Comparison of ENCODE assay signal across 12 cellular contexts in the genomic region with DNA sequence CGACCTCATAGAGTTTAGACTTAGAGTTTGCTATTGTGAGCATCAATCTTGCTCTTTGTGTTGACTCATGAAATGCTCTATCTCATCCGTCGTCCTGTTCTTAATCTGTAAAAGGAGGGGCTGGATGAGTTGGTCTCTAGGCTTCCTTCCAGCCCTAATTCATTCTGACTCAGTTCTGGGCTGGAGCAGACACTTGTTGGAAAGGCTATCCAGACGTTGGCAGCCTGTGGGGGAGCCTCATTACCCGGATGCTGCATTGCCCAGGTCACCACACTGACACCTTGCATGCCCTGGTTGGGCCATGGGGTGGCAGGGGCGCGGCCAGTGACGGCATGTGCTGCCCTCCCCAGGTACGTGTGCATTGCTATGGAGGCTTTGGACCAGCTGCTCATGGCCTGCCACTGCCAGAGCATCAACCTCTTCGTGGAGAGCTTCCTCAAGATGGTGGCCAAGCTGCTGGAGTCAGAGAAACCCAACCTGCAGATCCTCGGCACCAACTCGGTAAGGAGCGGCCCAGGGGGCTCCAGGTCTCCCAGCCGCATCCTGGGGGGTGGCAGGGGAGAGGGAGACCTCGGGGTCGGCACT.
DNase-seq lines count a peak whose midpoint lies in the region; ATAC-seq and TF ChIP-seq lines count a peak whose summit lies in the region.
"Had no signal": no experiment of that assay in that cellular context is flagged by ENCODE, and none has a peak within 500 bp of the region (broad histone marks: within the 10 kb centered on the region; RNA-seq: fewer than 3 reads in every experiment).

No MANE protein-coding gene starts in this region.

- H3K9me2 ChIP-seq in PC-3 (replicated peaks; ENCODE audit: low read length) = no peaks in the 10 kb centered on the region

- H3F3A ChIP-seq in PC-3 (ENCODE audit: low read length, unreplicated experiment) = peaks cover 3% of the 10 kb centered on the region

- DNase-seq in EH (ENCODE audit: low read depth) (peak; percentile 89), PC-3 (peak; percentile 94), epithelial cell of esophagus (ENCODE audit: low read depth) (peak; percentile 85), occipital lobe (lab: John Stamatoyannopoulos, UW) (peak; percentile 9)
- DNase-seq in activated naive CD4-positive, alpha-beta T cell (lab: John Stamatoyannopoulos, UW) = no peak
- DNase-seq in stimulated activated CD4-positive, alpha-beta T cell treated with anti-CD3 and anti-CD28 coated beads, Interleukin-15, amount 100 ng/mL, for 24 hours = no peak
- DNase-seq: activated CD8-positive, alpha-beta T cell treated with anti-CD3 and anti-CD28 coated beads, Interleukin-2, amount 10 ng/mL, durations not matched to agents 7 days and 5 days; hippocampal formation; NCI-H2029; T-helper 1 cell had no signal

- CTCF ChIA-PET in PC-3 (lab: Charles Lee) = no interaction called here

- TF ChIP-seq CTCF in PC-3 (conservative IDR thresholded peaks at IDR 0.05; ENCODE audit: low read depth, low read length) (no peak), epithelial cell of esophagus (IDR thresholded peaks at IDR 0.05; ENCODE audit: insufficient read depth, low read depth, low read length, missing control alignments) (no peak), gastroesophageal sphincter (IDR thresholded peaks at IDR 0.05) (no peak)

- no peak overlapping the region for H3K4me3 ChIP-seq in PC-3 (ENCODE audit: low read length)
- no peak overlapping the region for H3K4me3 ChIP-seq in epithelial cell of esophagus (ENCODE audit: low read length)
- no peak overlapping the region for H3K4me3 ChIP-seq in gastroesophageal sphincter

- ATAC-seq in PC-3 (peak; percentile 68), GM18873 (IDR thresholded peaks at IDR 0.05; ENCODE audit: low FRiP score, unreplicated experiment) (no peak), gastroesophageal sphincter (no peak)
- ATAC-seq: activated CD8-positive, alpha-beta T cell treated with anti-CD3 and anti-CD28 coated beads, Interleukin-2, amount 10 ng/mL, durations not matched to agents 7 days and 5 days had no signal

- intact Hi-C loops in PC-3 (cut with micrococcal nuclease) = loop anchor here (1.0 kb wide), 1 partner anchor 25 kb away; no protein-coding TSS in a partner anchor

- no peak overlapping the region; the same call in 1 of the 2 replicates for H2AFZ ChIP-seq in PC-3 (ENCODE audit: low read length)

- H3K9ac ChIP-seq in PC-3 (ENCODE audit: low read length) = no peak overlapping the region; the same call in 1 of the 2 replicates

- H3K36me3 ChIP-seq in PC-3 (ENCODE audit: low read depth, low read length) (no peaks in the 10 kb centered on the region), gastroesophageal sphincter (no peaks in the 10 kb centered on the region)

- POLR2A ChIA-PET in PC-3 (lab: Charles Lee; ENCODE audit: unreplicated experiment) = interaction anchor here (0.7 kb wide), 1 partner anchor 16 kb away, joined by 3 read pairs; no protein-coding TSS in a partner anchor

- H3K79me2 ChIP-seq in PC-3 (ENCODE audit: low read length) = no peaks in the 10 kb centered on the region

- no peak for TF ChIP-seq POLR2A in gastroesophageal sphincter (IDR thresholded peaks at IDR 0.05)

- H3K27ac ChIP-seq in PC-3 (ENCODE audit: low read length) (peak overlapping the region; percentile 74), gastroesophageal sphincter (no peak overlapping the region)

- 33 to 60% methylated on average over 1 to 11 of the region's 16 CpGs for WGBS in gastroesophageal sphincter (ENCODE audit: low coverage in 1 of 2), 2 donors

- BruUV-seq in PC-3 (replicated peaks; lab: Mats Ljungman, UMichigan) = no TSS peak

- no peaks in the 10 kb centered on the region for H4K20me1 ChIP-seq in PC-3 (ENCODE audit: low read length)

- H3K4me1 ChIP-seq in PC-3 (ENCODE audit: insufficient read depth, low read length) = peaks cover 40% of the 10 kb centered on the region
- peaks cover 0 to 13% (median 5%) of the 10 kb centered on the region in 3 donors for H3K4me1 ChIP-seq in gastroesophageal sphincter

- peak overlapping the region; percentile 44 for H3K4me2 ChIP-seq in PC-3 (ENCODE audit: low read length)

- H3K9me3 ChIP-seq in PC-3 (ENCODE audit: low read length) (no peaks in the 10 kb centered on the region), gastroesophageal sphincter (no peaks in the 10 kb centered on the region)

- TF ChIP-seq EP300 in gastroesophageal sphincter (IDR thresholded peaks at IDR 0.05) = no peak

- H3K27me3 ChIP-seq in PC-3 (ENCODE audit: low read length) (no peaks in the 10 kb centered on the region), gastroesophageal sphincter (no peaks in the 10 kb centered on the region)

Comparison
In these comparisons a context has a peak if more than half of its experiments do, and no peak if none do; other contexts are left out.
1. DNase-seq: peak in EH (single experiment), PC-3 (single experiment), epithelial cell of esophagus (single experiment) and occipital lobe (single experiment); none in activated naive CD4-positive, alpha-beta T cell (0 of 4) and stimulated activated CD4-positive, alpha-beta T cell treated with anti-CD3 and anti-CD28 coated beads, Interleukin-15, amount 100 ng/mL, for 24 hours (single experiment).